Comparison of ENCODE assay signal across 1 cellular context in genomic region chr10:19480296-19480695, GRCh38.
TF ChIP-seq lines count a peak whose summit lies in the region.

No MANE protein-coding gene starts in this region.

TF ChIP-seq in HepG2, 621 proteins besides CTCF, POLR2A, EP300 and RAD21 (continued from another document):
- TF ChIP-seq ARID3A (IDR thresholded peaks at IDR 0.05; ENCODE audit: low read depth, low read length): no peak
- no peak for TF ChIP-seq FOXA1 (IDR thresholded peaks at IDR 0.05)
- TF ChIP-seq FOXA1 (CRISPR knock-in tag; IDR thresholded peaks at IDR 0.05): no peak
- TF ChIP-seq FOXO4 (CRISPR knock-in tag; conservative IDR thresholded peaks at IDR 0.05): no peak
- TF ChIP-seq ATF1 (CRISPR knock-in tag; IDR thresholded peaks at IDR 0.05): no peak
- no peak for TF ChIP-seq NFE2 (CRISPR knock-in tag; IDR thresholded peaks at IDR 0.05)
- no peak for TF ChIP-seq LCORL (IDR thresholded peaks at IDR 0.05)
- no peak for TF ChIP-seq LCORL (CRISPR knock-in tag; IDR thresholded peaks at IDR 0.05)
- no peak for TF ChIP-seq ZBTB40 (IDR thresholded peaks at IDR 0.05)
- TF ChIP-seq ZBTB40 (CRISPR knock-in tag; IDR thresholded peaks at IDR 0.05): no peak
TF ChIP-seq in HepG2: peak in this region for 1.
